In genomic region chr4:128468485-128468989, GRCh38 we compare ENCODE assay signal across 8 cellular contexts.
A peak's percentile ranks its signal among the peaks of the same experiment; 100 is the strongest.
DNase-seq lines count a peak whose midpoint lies in the region; ATAC-seq, FAIRE-seq and TF ChIP-seq lines count a peak whose summit lies in the region.

No MANE protein-coding gene starts in this region.

- H3K4me1 ChIP-seq in K562 (replicated peaks in 1 of 2; ENCODE audit: control insufficient read depth in 2 of 2, insufficient read depth in 2 of 2, low read length in 2 of 2) (peaks cover 8 to 40% of the 10 kb centered on the region in 2 experiments), thyroid gland (peaks cover 13 to 15% of the 10 kb centered on the region in 2 donors)

- peak; percentile 57 for ATAC-seq in K562
- ATAC-seq in HG02938 (IDR thresholded peaks at IDR 0.05; ENCODE audit: unreplicated experiment): no peak

- no peak for TF ChIP-seq CTCF in K562 (IDR thresholded peaks at IDR 0.05 in 2 of 3, conservative IDR thresholded peaks at IDR 0.05 in 1 of 3; ENCODE audit: insufficient read depth in 2 of 3, low read depth in 1 of 3, low read length in 3 of 3)
- TF ChIP-seq CTCF in kidney epithelial cell (IDR thresholded peaks at IDR 0.05; ENCODE audit: insufficient read depth, low read length, poor library complexity, severe bottlenecking): no peak
- no peak for TF ChIP-seq CTCF in thyroid gland (IDR thresholded peaks at IDR 0.05)

- peak overlapping the region; percentile 42 for H3K4me2 ChIP-seq in K562 (ENCODE audit: insufficient read depth, low read length)

- no peaks in the 10 kb centered on the region for H3K79me2 ChIP-seq in K562 (ENCODE audit: control insufficient read depth, insufficient read depth, low read length)

- WGBS in K562 (ENCODE audit: insufficient coverage, low coverage, missing lambda C conversion rate): 6% methylated on average over 5 of the region's 5 CpGs
- 19 to 20% methylated on average over 5 of the region's 5 CpGs for WGBS in thyroid gland, 2 donors

- peak; percentile 81 for FAIRE-seq in K562 (lab: Jason Lieb, UNC)

- no peak; the same call in 1 of the 2 replicates for TF ChIP-seq EP300 in K562 (IDR thresholded peaks at IDR 0.05; ENCODE audit: low read length)

- BruUV-seq in K562 (replicated peaks; lab: Mats Ljungman, UMichigan): no TSS peak

- DNase-seq in DMS53 (lab: John Stamatoyannopoulos, UW) (peak; percentile 13), DMS53 treated with DMSO at 0.1 percent for 48 hours (lab: John Stamatoyannopoulos, UW; ENCODE audit: unreplicated experiment) (no peak), K562 (ENCODE audit: extremely low read depth in 1 of 4, low spot score in 3 of 4) (peak in 2 of 4 experiments; percentile 31 to 69), kidney epithelial cell (ENCODE audit: low read depth) (peak; percentile 61), thyroid gland (peak; percentile 80 to 88), mesenteric fat pad (ENCODE audit: low spot score) (no peak)
- DNase-seq in stimulated activated CD8-positive, alpha-beta memory T cell treated with anti-CD3 and anti-CD28 coated beads, Interleukin-4, amount 100 ng/mL, for 48 hours: no peak

- H3K9ac ChIP-seq in K562 (ENCODE audit: insufficient read depth in 1 of 2, low read depth in 2 of 2, low read length in 2 of 2): no peak overlapping the region

- H3K27me3 ChIP-seq in K562 (ENCODE audit: control insufficient read depth in 2 of 2, insufficient read depth in 2 of 2, low read length in 2 of 2): no peaks in the 10 kb centered on the region
- no peaks in the 10 kb centered on the region for H3K27me3 ChIP-seq in kidney epithelial cell (ENCODE audit: control insufficient read depth, insufficient read depth, low read length)
- no peaks in the 10 kb centered on the region for H3K27me3 ChIP-seq in thyroid gland

- H2AFZ ChIP-seq in K562 (ENCODE audit: low read depth, low read length): peak overlapping the region; percentile 88

- intact Hi-C loops in K562 (cut with micrococcal nuclease): no loop called here
- intact Hi-C loops in thyroid gland (cut with DNase I): no loop called here

- TF ChIP-seq RAD21 in K562 (CRISPR knock-in tag; conservative IDR thresholded peaks at IDR 0.05 in 1 of 2, IDR thresholded peaks at IDR 0.05 in 1 of 2): no peak

- CTCF ChIA-PET in K562 (lab: Yijun Ruan, JAX; ENCODE audit: low intra/inter-chr PET ratio): no interaction called here

- H3K36me3 ChIP-seq in K562 (ENCODE audit: control insufficient read depth, insufficient read depth, low read length) (no peaks in the 10 kb centered on the region), kidney epithelial cell (ENCODE audit: control insufficient read depth, insufficient read depth, low read length) (no peaks in the 10 kb centered on the region), thyroid gland (no peaks in the 10 kb centered on the region)

- POLR2A ChIA-PET in K562 (lab: Yijun Ruan, JAX): interaction anchor here (0.7 to 0.9 kb wide), 2 partner anchors 8 to 110 kb away, joined by 3 to 4 read pairs; no protein-coding TSS in a partner anchor

- H3K9me1 ChIP-seq in K562 (ENCODE audit: control insufficient read depth, insufficient read depth, low read length): no peaks in the 10 kb centered on the region

- in situ Hi-C loops in K562 (cut with MboI): no loop called here

- TF ChIP-seq POLR2A in K562 (conservative IDR thresholded peaks at IDR 0.05) (no peak), thyroid gland (IDR thresholded peaks at IDR 0.05) (peak in 1 of 2 donors; percentile 56)

- H3K9me3 ChIP-seq in K562 (replicated peaks; ENCODE audit: control insufficient read depth, insufficient read depth, low read depth, low read length): no peaks in the 10 kb centered on the region
- no peaks in the 10 kb centered on the region for H3K9me3 ChIP-seq in thyroid gland

- H3K4me3 ChIP-seq in K562 (no peak overlapping the region), kidney epithelial cell (ENCODE audit: low read depth, low read length) (no peak overlapping the region), thyroid gland (replicated peaks in 1 of 3) (no peak overlapping the region)

- H4K20me1 ChIP-seq in K562 (replicated peaks; ENCODE audit: control insufficient read depth, insufficient read depth, low read length): no peaks in the 10 kb centered on the region

- H3K27ac ChIP-seq in K562 (ENCODE audit: extremely low read depth, low read depth, low read length) (peak overlapping the region; percentile 35; the same call in 1 of the 3 replicates), thyroid gland (peak overlapping the region; percentile 79 to 96 (median 82))

TF ChIP-seq in K562, 482 proteins besides CTCF, POLR2A, EP300 and RAD21 (continues in another document):
- TF ChIP-seq CAMTA2 (CRISPR knock-in tag; conservative IDR thresholded peaks at IDR 0.05): no peak
- TF ChIP-seq GABPA (tag; conservative IDR thresholded peaks at IDR 0.05; ENCODE audit: low read depth): 0 out of 2 replicates have a peak, but pooled peaks have one; percentile 12
- no peak for TF ChIP-seq ZFP30 (CRISPR knock-in tag; IDR thresholded peaks at IDR 0.05; ENCODE audit: borderline replicate concordance)
- TF ChIP-seq CLOCK (CRISPR knock-in tag; IDR thresholded peaks at IDR 0.05; ENCODE audit: borderline replicate concordance): no peak
- TF ChIP-seq THAP12 (CRISPR knock-in tag; IDR thresholded peaks at IDR 0.05): no peak
- no peak for TF ChIP-seq FOXK2 (conservative IDR thresholded peaks at IDR 0.05 in 1 of 2, IDR thresholded peaks at IDR 0.05 in 1 of 2; ENCODE audit: low read depth in 2 of 2)
- TF ChIP-seq, protein P1, sequence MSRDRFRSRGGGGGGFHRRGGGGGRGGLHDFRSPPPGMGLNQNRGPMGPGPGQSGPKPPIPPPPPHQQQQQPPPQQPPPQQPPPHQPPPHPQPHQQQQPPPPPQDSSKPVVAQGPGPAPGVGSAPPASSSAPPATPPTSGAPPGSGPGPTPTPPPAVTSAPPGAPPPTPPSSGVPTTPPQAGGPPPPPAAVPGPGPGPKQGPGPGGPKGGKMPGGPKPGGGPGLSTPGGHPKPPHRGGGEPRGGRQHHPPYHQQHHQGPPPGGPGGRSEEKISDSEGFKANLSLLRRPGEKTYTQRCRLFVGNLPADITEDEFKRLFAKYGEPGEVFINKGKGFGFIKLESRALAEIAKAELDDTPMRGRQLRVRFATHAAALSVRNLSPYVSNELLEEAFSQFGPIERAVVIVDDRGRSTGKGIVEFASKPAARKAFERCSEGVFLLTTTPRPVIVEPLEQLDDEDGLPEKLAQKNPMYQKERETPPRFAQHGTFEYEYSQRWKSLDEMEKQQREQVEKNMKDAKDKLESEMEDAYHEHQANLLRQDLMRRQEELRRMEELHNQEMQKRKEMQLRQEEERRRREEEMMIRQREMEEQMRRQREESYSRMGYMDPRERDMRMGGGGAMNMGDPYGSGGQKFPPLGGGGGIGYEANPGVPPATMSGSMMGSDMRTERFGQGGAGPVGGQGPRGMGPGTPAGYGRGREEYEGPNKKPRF (IDR thresholded peaks at IDR 0.05; ENCODE audit: low read depth, low read length): no peak
- no peak for TF ChIP-seq RBM17 (IDR thresholded peaks at IDR 0.05; ENCODE audit: borderline replicate concordance, low read depth, low read length)
- TF ChIP-seq ERF (CRISPR knock-in tag; IDR thresholded peaks at IDR 0.05): no peak
- no peak for TF ChIP-seq ZNF224 (CRISPR knock-in tag; IDR thresholded peaks at IDR 0.05)
- TF ChIP-seq SIRT6 (IDR thresholded peaks at IDR 0.05; ENCODE audit: low read depth, low read length): no peak
- no peak for TF ChIP-seq SAP30 (IDR thresholded peaks at IDR 0.05; ENCODE audit: borderline replicate concordance, insufficient read depth, low read depth, low read length, poor library complexity, severe bottlenecking)
- no peak for TF ChIP-seq SRSF9 (IDR thresholded peaks at IDR 0.05; ENCODE audit: borderline replicate concordance, low read depth, low read length)
- TF ChIP-seq MAFG (tag; conservative IDR thresholded peaks at IDR 0.05): peak; percentile 66
- TF ChIP-seq XRCC4 (IDR thresholded peaks at IDR 0.05; ENCODE audit: extremely low read depth, insufficient read depth, insufficient read length): no peak
- no peak for TF ChIP-seq JUNB (CRISPR knock-in tag; conservative IDR thresholded peaks at IDR 0.05)

Comparison
In these comparisons a context has a peak if more than half of its experiments do, and no peak if none do; other contexts are left out.
1. DNase-seq: peak in DMS53 (single experiment), kidney epithelial cell (single experiment) and thyroid gland (2 of 2); none in DMS53 treated with DMSO at 0.1 percent for 48 hours (single experiment), stimulated activated CD8-positive, alpha-beta memory T cell treated with anti-CD3 and anti-CD28 coated beads, Interleukin-4, amount 100 ng/mL, for 48 hours (single experiment) and mesenteric fat pad (single experiment).